ENCODE assay signal across 8 cellular contexts in the genomic region with DNA sequence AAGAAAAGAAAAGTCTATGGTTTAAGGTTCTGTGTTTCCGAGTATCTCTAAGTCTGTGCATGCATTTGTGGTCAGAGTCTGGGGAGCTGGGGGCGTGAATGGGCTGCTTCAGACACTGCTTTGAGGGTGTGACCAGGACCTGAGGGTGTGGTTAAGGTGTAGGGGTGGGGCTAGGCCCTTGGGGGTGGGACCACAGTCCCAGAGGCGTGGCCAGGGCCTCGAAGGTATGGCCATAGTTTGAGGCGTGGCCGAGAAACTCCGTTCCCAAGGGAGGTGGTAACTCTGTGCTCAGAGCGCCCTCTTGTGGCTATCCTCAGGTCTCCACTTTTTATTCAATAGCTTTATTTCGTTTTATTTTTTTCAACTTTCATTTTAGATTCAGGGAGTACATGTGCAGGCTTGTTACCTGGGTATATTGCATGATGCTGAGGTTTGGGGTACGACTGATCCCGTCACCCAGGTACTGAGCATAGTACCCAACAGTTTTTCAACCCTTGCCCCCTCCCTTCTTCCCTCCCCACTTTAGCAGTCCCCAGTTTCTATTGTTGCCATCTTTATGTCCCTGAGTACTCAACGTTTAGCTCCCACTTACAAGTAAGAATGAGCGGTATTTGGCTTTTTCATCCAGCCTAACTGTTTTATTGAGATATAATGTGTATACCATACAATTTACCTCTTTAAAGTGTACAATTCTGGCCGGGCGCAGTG. TPM values are rescaled to one million over a fixed set of nuclear protein-coding genes. Genes with fewer than 3 reads are reported as not detected.
A peak's percentile ranks its signal among the peaks of the same experiment; 100 is the strongest.
DNase-seq lines count a peak whose midpoint lies in the region; ATAC-seq, FAIRE-seq and TF ChIP-seq lines count a peak whose summit lies in the region.

No MANE protein-coding gene starts in this region.

- H4K20me1 ChIP-seq in SU-DHL-6 (ENCODE audit: low read depth, low read length) = no peaks in the 10 kb centered on the region

- H3K36me3 Mint-ChIP-seq in activated naive CD8-positive, alpha-beta T cell treated with anti-CD3 and anti-CD28 coated beads for 36 hours = peaks cover 4% of the 10 kb centered on the region

- TF ChIP-seq CTCF in SU-DHL-6 (IDR thresholded peaks at IDR 0.05; ENCODE audit: insufficient read depth, low read length, poor library complexity, severe bottlenecking) (peak; percentile 57), cardiac muscle cell (IDR thresholded peaks at IDR 0.05; ENCODE audit: low read depth, low read length) (peak; percentile 70), psoas muscle (IDR thresholded peaks at IDR 0.05) (peak; percentile 85)

- H3K27me3 ChIP-seq in SU-DHL-6 (ENCODE audit: low read length) (no peaks in the 10 kb centered on the region), cardiac muscle cell (peaks cover 5% of the 10 kb centered on the region), psoas muscle (ENCODE audit: insufficient read depth in 3 of 3, low read length in 2 of 3) (no peaks in the 10 kb centered on the region)

- 27 to 31% (median 29%) methylated on average over 15 of the region's 15 CpGs for WGBS in psoas muscle, 3 donors

- peak overlapping the region; percentile 47 for H2AFZ ChIP-seq in SU-DHL-6 (ENCODE audit: low read depth, low read length, severe bottlenecking)

- no peak overlapping the region for H3K9ac ChIP-seq in SU-DHL-6 (ENCODE audit: low read length)

- H3K4me1 ChIP-seq in cardiac muscle cell (ENCODE audit: low read depth) (no peaks in the 10 kb centered on the region), psoas muscle (no peaks in the 10 kb centered on the region)

- H3K4me3 Mint-ChIP-seq in activated naive CD8-positive, alpha-beta T cell treated with anti-CD3 and anti-CD28 coated beads for 36 hours = peak overlapping the region; percentile 47

- FAIRE-seq in GM12891 (lab: Jason Lieb, UNC) = peak; percentile 97

- 0 out of 2 replicates have a peak, but pooled peaks cover 7% of the 10 kb centered on the region for H3F3A ChIP-seq in SU-DHL-6 (ENCODE audit: insufficient read depth)

- no peaks in the 10 kb centered on the region for H3K79me2 ChIP-seq in SU-DHL-6 (ENCODE audit: insufficient read depth, low read length)

- H3K9me3 ChIP-seq in SU-DHL-6 (ENCODE audit: insufficient read depth, low read length) = no peaks in the 10 kb centered on the region
- no peaks in the 10 kb centered on the region for H3K9me3 ChIP-seq in cardiac muscle cell (ENCODE audit: low read depth)
- H3K9me3 ChIP-seq in psoas muscle = no peaks in the 10 kb centered on the region

- H3K27me3 Mint-ChIP-seq in activated naive CD8-positive, alpha-beta T cell treated with anti-CD3 and anti-CD28 coated beads for 36 hours = no peaks in the 10 kb centered on the region

- DNase-seq in GM12891 (ENCODE audit: insufficient read length, low spot score) = peak; percentile 94
- peak; percentile 90 for DNase-seq in NCI-H1436 (lab: John Stamatoyannopoulos, UW)
- peak; percentile 95 for DNase-seq in activated naive CD8-positive, alpha-beta T cell treated with anti-CD3 and anti-CD28 coated beads for 36 hours
- peak; percentile 95 to 97 for DNase-seq in cardiac muscle cell (ENCODE audit: low read depth in 1 of 2, low spot score in 1 of 2)
- DNase-seq in psoas muscle = peak; percentile 89 to 94
- no peak for DNase-seq in cortex of kidney (lab: John Stamatoyannopoulos, UW)

- peak overlapping the region; percentile 56 for H3K27ac Mint-ChIP-seq in activated naive CD8-positive, alpha-beta T cell treated with anti-CD3 and anti-CD28 coated beads for 36 hours

- TF ChIP-seq POLR2A in GM12891 (IDR thresholded peaks at IDR 0.05; ENCODE audit: low read depth, low read length) = no peak

- H3K36me3 ChIP-seq in SU-DHL-6 (ENCODE audit: low read length) = no peaks in the 10 kb centered on the region
- no peaks in the 10 kb centered on the region for H3K36me3 ChIP-seq in cardiac muscle cell
- H3K36me3 ChIP-seq in psoas muscle (ENCODE audit: insufficient read depth in 1 of 2, low read depth in 1 of 2) = no peaks in the 10 kb centered on the region

- peaks cover 22% of the 10 kb centered on the region for H3K4me1 Mint-ChIP-seq in activated naive CD8-positive, alpha-beta T cell treated with anti-CD3 and anti-CD28 coated beads for 36 hours

- no peak overlapping the region for H3K4me3 ChIP-seq in SU-DHL-6 (ENCODE audit: insufficient read depth, low read length, poor library complexity, severe bottlenecking)
- H3K4me3 ChIP-seq in cardiac muscle cell = no peak overlapping the region
- H3K4me3 ChIP-seq in psoas muscle = no peak overlapping the region

- H3K9me2 ChIP-seq in SU-DHL-6 (replicated peaks; ENCODE audit: insufficient read depth, low read length) = no peaks in the 10 kb centered on the region

- peak; percentile 94 for ATAC-seq in HG02840 (IDR thresholded peaks at IDR 0.05; ENCODE audit: low FRiP score, unreplicated experiment)
- peak; percentile 99 to 100 (median 100) for ATAC-seq in psoas muscle

- intact Hi-C loops in psoas muscle (cut with DNase I) = loop anchor here (1.0 to 5.0 kb wide), 3 partner anchors 46 to 198 kb away; no protein-coding TSS in a partner anchor

- peaks cover 9% of the 10 kb centered on the region for H3K9me3 Mint-ChIP-seq in activated naive CD8-positive, alpha-beta T cell treated with anti-CD3 and anti-CD28 coated beads for 36 hours

- H3K4me2 ChIP-seq in SU-DHL-6 (ENCODE audit: low read depth, low read length, poor library complexity, severe bottlenecking) = peak overlapping the region; percentile 50

- H3K27ac ChIP-seq in SU-DHL-6 (ENCODE audit: low read depth, low read length) = peak overlapping the region; percentile 52
- no peak overlapping the region for H3K27ac ChIP-seq in cardiac muscle cell
- H3K27ac ChIP-seq in psoas muscle = no peak overlapping the region

TF ChIP-seq in GM12891, 5 proteins besides CTCF, POLR2A, EP300 and RAD21:
- TF ChIP-seq POU2F2 (IDR thresholded peaks at IDR 0.05; ENCODE audit: low read depth, low read length) = peak; percentile 88; the same call in 1 of the 2 replicates
- TF ChIP-seq PAX5 (IDR thresholded peaks at IDR 0.05; ENCODE audit: insufficient read depth, low read length, severe bottlenecking) = no peak
- TF ChIP-seq TAF1 (IDR thresholded peaks at IDR 0.05; ENCODE audit: low read depth, low read length) = no peak

RNA-seq across cellular contexts. Expression of a gene that starts 7.0 kb away (rescaled TPM):
- not detected for polyA plus RNA-seq in GM12891 (2012; ENCODE audit: low read depth, missing spikeins)
- total RNA-seq in activated naive CD8-positive, alpha-beta T cell treated with anti-CD3 and anti-CD28 coated beads for 36 hours = not detected
- total RNA-seq in cardiac muscle cell (not detected in 2 replicates), psoas muscle (under 1 TPM in 1 of 4 donors, not detected in 3; 0.34 TPM)
- polyA plus RNA-seq in cardiac muscle cell (0.11 TPM in 1 of 2 replicates, not detected in the other), psoas muscle (under 1 TPM in 1 of 3 donors, not detected in 2; 0.08 TPM)

RNA-seq across cellular contexts. Expression of a gene that starts 22.2 kb away (rescaled TPM):
- 16.1 TPM for polyA plus RNA-seq in GM12891 (2012; ENCODE audit: low read depth, missing spikeins)
- 10 to 100 TPM; 19.0 to 23.8 TPM for total RNA-seq in activated naive CD8-positive, alpha-beta T cell treated with anti-CD3 and anti-CD28 coated beads for 36 hours
- 10.5 and 12.4 TPM in 2 replicates for total RNA-seq in cardiac muscle cell
- polyA plus RNA-seq in cardiac muscle cell = 15.3 and 19.5 TPM in 2 replicates
- total RNA-seq in psoas muscle = 10 to 100 TPM; 13.3 to 36.4 (median 25.3) TPM
- 10 to 100 TPM in 1 of 3 donors, 1 to 10 TPM in 2; 5.7 to 13.2 (median 7.8) TPM for polyA plus RNA-seq in psoas muscle

RNA-seq across cellular contexts. Expression of a gene that starts 38.2 kb away (rescaled TPM):
- not detected for polyA plus RNA-seq in GM12891 (2012; ENCODE audit: low read depth, missing spikeins)
- total RNA-seq in activated naive CD8-positive, alpha-beta T cell treated with anti-CD3 and anti-CD28 coated beads for 36 hours = not detected
- total RNA-seq in cardiac muscle cell (338 TPM in 2 replicates), psoas muscle (10 to 100 TPM; 20.0 to 44.9 (median 25.0) TPM)
- polyA plus RNA-seq in cardiac muscle cell (41.4 and 56.1 TPM in 2 replicates), psoas muscle (10 to 100 TPM; 12.5 to 15.8 (median 15.7) TPM)

Comparison
In these comparisons a context has a peak if more than half of its experiments do, and no peak if none do; other contexts are left out.
1. RNA of a gene that starts 38.2 kb away (total RNA-seq): 338 TPM in cardiac muscle cell and 20.0 to 44.9 TPM in psoas muscle; not detected in activated naive CD8-positive, alpha-beta T cell treated with anti-CD3 and anti-CD28 coated beads for 36 hours; every median in the first group is over 10 times any median in the second.
2. Peak in every context shown above with its lines, with median percentiles within 50 percentile points of each other: CTCF ChIP-seq.